16 cellular contexts compared by ENCODE assay signal in genomic region chr13:28000567-28000966, GRCh38. TPM values are rescaled to one million over a fixed set of nuclear protein-coding genes. Genes with fewer than 3 reads are reported as not detected.
"Had no signal": no experiment of that assay in that cellular context is flagged by ENCODE, and none has a peak within 500 bp of the region (broad histone marks: within the 10 kb centered on the region; RNA-seq: fewer than 3 reads in every experiment).

No MANE protein-coding gene starts in this region.

- H3K27me3 ChIP-seq: breast epithelium had no signal

- H3K27ac ChIP-seq: breast epithelium, left ventricle myocardium inferior, parathyroid adenoma, thoracic aorta had no signal

- ATAC-seq: stimulated activated naive CD8-positive, alpha-beta T cell treated with anti-CD3 and anti-CD28 coated beads, Interleukin-15, amount 100 ng/mL, for 72 hours had no signal

- H3K4me1 ChIP-seq: breast epithelium, parathyroid adenoma had no signal

- H3K4me3 ChIP-seq: breast epithelium, left ventricle myocardium inferior, thoracic aorta had no signal

- DNase-seq: activated CD4-positive, alpha-beta memory T cell treated with anti-CD3 and anti-CD28 coated beads, Interleukin-2, amount 10 ng/mL, durations not matched to agents 7 days and 5 days; activated CD8-positive, alpha-beta memory T cell treated with anti-CD3 and anti-CD28 coated beads, Interleukin-2, amount 50 U/mL, for 4 hours; activated naive CD8-positive, alpha-beta T cell treated with anti-CD3 and anti-CD28 coated beads, Interleukin-2, amount 10 ng/mL, durations not matched to agents 7 days and 5 days; kidney; left ventricle myocardium inferior; mesenchymal stem cell; stimulated activated CD4-positive, alpha-beta T cell treated with anti-CD3 and anti-CD28 coated beads, Interleukin-15, amount 100 ng/mL, for 24 hours; stimulated activated CD4-positive, alpha-beta T cell treated with anti-CD3 and anti-CD28 coated beads, Interleukin-4, amount 100 ng/mL, for 24 hours; stimulated activated naive CD8-positive, alpha-beta T cell treated with anti-CD3 and anti-CD28 coated beads, Interleukin-15, amount 100 ng/mL, for 72 hours had no signal

- H3K36me3 ChIP-seq: breast epithelium, left ventricle myocardium inferior, thoracic aorta had no signal

- H3K9me3 ChIP-seq: breast epithelium, left ventricle myocardium inferior, thoracic aorta had no signal

RNA-seq across cellular contexts. Expression of gene URAD, which starts 12.1 kb away (rescaled TPM):
- total RNA-seq: activated CD4-positive, alpha-beta memory T cell treated with anti-CD3 and anti-CD28 coated beads, Interleukin-2, amount 10 ng/mL, durations not matched to agents 7 days and 5 days; activated naive CD8-positive, alpha-beta T cell treated with anti-CD3 and anti-CD28 coated beads, Interleukin-2, amount 10 ng/mL, durations not matched to agents 7 days and 5 days; chondrocyte; dermis microvascular lymphatic vessel endothelial cell; kidney; left ventricle myocardium inferior; skeletal muscle tissue; thoracic aorta had no signal
- polyA plus RNA-seq: esophagus had no signal

RNA-seq across cellular contexts. Expression of gene CDX2, which starts 31.5 kb away (rescaled TPM):
- total RNA-seq: activated CD4-positive, alpha-beta memory T cell treated with anti-CD3 and anti-CD28 coated beads, Interleukin-2, amount 10 ng/mL, durations not matched to agents 7 days and 5 days; activated naive CD8-positive, alpha-beta T cell treated with anti-CD3 and anti-CD28 coated beads, Interleukin-2, amount 10 ng/mL, durations not matched to agents 7 days and 5 days; chondrocyte; dermis microvascular lymphatic vessel endothelial cell; kidney; left ventricle myocardium inferior; skeletal muscle tissue; thoracic aorta had no signal
